Comparison of ENCODE assay signal across 2 cellular contexts in the genomic region with DNA sequence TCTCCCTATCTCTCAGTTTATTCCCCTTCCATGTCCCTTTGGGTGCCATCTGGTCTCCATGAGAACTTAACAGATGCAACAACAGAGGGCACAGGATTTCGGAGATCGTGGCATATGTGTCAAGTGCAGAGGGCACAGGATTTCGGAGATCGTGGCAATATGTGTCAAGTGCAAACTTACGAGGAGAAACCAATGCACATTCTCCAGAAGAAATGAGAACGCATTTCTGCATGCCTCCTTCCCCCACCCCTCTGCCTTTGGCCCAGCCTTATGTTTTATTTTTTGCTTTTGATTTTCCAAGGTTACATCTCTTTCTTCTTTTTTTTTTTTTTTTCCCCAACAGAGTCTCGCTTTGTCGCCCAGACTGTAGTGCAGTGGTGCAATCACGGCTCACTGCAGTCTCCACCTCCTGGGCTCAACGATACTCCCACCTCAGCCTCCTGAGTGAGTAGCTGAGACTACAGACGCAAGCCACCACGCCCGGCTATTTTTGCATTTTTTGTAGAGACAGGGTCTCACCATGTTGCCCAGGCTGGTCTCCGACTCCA.
TF ChIP-seq lines count a peak whose summit lies in the region.

No MANE protein-coding gene starts in this region.

TF ChIP-seq in HEK293, 187 proteins besides CTCF, POLR2A, EP300 and RAD21 (continued from another document):
- TF ChIP-seq, protein P1, sequence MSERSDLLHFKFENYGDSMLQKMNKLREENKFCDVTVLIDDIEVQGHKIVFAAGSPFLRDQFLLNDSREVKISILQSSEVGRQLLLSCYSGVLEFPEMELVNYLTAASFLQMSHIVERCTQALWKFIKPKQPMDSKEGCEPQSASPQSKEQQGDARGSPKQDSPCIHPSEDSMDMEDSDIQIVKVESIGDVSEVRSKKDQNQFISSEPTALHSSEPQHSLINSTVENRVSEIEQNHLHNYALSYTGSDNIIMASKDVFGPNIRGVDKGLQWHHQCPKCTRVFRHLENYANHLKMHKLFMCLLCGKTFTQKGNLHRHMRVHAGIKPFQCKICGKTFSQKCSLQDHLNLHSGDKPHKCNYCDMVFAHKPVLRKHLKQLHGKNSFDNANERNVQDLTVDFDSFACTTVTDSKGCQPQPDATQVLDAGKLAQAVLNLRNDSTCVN (tag by site-specific recombination; optimal IDR thresholded peaks at IDR 0.05), result no peak
- TF ChIP-seq ZNF785 (tag by site-specific recombination; IDR thresholded peaks at IDR 0.05) (no peak), EGR2 (tag by site-specific recombination; IDR thresholded peaks at IDR 0.05; ENCODE audit: low read depth) (no peak)
- TF ChIP-seq, protein P2, sequence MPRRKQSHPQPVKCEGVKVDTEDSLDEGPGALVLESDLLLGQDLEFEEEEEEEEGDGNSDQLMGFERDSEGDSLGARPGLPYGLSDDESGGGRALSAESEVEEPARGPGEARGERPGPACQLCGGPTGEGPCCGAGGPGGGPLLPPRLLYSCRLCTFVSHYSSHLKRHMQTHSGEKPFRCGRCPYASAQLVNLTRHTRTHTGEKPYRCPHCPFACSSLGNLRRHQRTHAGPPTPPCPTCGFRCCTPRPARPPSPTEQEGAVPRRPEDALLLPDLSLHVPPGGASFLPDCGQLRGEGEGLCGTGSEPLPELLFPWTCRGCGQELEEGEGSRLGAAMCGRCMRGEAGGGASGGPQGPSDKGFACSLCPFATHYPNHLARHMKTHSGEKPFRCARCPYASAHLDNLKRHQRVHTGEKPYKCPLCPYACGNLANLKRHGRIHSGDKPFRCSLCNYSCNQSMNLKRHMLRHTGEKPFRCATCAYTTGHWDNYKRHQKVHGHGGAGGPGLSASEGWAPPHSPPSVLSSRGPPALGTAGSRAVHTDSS (tag by site-specific recombination; IDR thresholded peaks at IDR 0.05), result no peak
TF ChIP-seq in HEK293: peak in this region for 2.

TF ChIP-seq in endothelial cell of umbilical vein, 7 proteins besides CTCF, POLR2A, EP300 and RAD21 (continued from another document):
- TF ChIP-seq, protein P3, sequence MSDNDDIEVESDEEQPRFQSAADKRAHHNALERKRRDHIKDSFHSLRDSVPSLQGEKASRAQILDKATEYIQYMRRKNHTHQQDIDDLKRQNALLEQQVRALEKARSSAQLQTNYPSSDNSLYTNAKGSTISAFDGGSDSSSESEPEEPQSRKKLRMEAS (IDR thresholded peaks at IDR 0.05; ENCODE audit: insufficient read depth, insufficient read length), result no peak
